In genomic region chr1:200150721-200151120, GRCh38 we compare ENCODE assay signal across 7 cellular contexts.
A peak's percentile ranks its signal among the peaks of the same experiment; 100 is the strongest.
DNase-seq lines count a peak whose midpoint lies in the region; ATAC-seq and TF ChIP-seq lines count a peak whose summit lies in the region.

No MANE protein-coding gene starts in this region.

- ATAC-seq in GM18502 (IDR thresholded peaks at IDR 0.05; ENCODE audit: poor library complexity, unreplicated experiment) = peak; percentile 41

- intact Hi-C loops in posterior cingulate gyrus (cut with DNase I) = no loop called here

- H3K4me3 ChIP-seq in HFF-Myc (replicated peaks; ENCODE audit: low read depth, low read length) = no peak overlapping the region

- DNase-seq in HFF-Myc (ENCODE audit: extremely low read depth, low read depth) (peak; percentile 14), NCI-H226 (peak; percentile 95), fibroblast of peridontal ligament (ENCODE audit: extremely low read depth) (peak; percentile 73), posterior cingulate gyrus (no peak), NK-92 (lab: John Stamatoyannopoulos, UW; ENCODE audit: unreplicated experiment) (no peak)
- no peak for DNase-seq in activated CD4-positive, CD25-positive, alpha-beta regulatory T cell (lab: John Stamatoyannopoulos, UW)

- TF ChIP-seq CTCF in HFF-Myc (IDR thresholded peaks at IDR 0.05; ENCODE audit: low read depth, low read length, missing control alignments) = no peak

Comparison
In these comparisons a context has a peak if more than half of its experiments do, and no peak if none do; other contexts are left out.
1. DNase-seq: peak in HFF-Myc (single experiment), NCI-H226 (single experiment) and fibroblast of peridontal ligament (single experiment); none in posterior cingulate gyrus (0 of 10), activated CD4-positive, CD25-positive, alpha-beta regulatory T cell (0 of 4) and NK-92 (single experiment).